In the genomic region with DNA sequence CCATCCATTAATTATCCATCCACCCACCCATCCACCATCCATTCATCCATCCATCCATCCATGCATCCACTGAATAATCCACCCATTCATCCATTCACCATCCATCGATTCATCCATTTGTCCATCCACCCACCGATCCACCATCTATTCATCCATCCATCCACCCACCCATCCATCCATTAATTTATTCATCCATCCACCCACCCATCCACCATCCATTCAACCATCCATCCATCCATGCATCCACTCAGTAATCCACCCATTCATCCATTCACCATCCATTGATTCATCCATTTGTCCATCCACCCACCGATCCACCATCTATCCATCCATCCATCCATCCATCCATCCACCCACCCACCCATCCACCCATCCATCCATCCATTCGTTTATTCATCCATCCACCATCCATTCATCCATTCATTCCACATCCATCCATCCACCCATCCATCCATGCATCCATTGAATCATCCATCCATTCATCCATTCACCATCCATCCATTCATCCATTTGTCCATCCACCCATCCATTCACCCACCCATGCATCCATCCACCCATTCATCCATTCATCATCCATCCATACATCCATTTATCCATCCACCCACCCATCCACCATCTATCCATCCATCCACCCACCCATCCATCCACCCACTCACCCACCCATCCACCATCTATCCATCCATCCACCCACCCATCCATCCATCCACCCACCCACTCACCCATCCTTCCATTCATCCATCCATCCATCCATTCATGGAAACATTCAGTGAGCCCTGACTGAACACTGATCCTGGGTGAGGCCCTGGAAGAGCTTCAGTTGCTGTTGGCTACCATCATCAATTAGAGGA, we compare ENCODE assay signal across 28 cellular contexts.
"Had no signal": no experiment of that assay in that cellular context is flagged by ENCODE, and none has a peak within 500 bp of the region (broad histone marks: within the 10 kb centered on the region; RNA-seq: fewer than 3 reads in every experiment).

No MANE protein-coding gene starts in this region.

- H3K4me1 Mint-ChIP-seq: endodermal cell; stimulated activated memory B cell treated with anti-CD40 and anti-IgM and Interleukin-4, amounts not matched to agents 10 μg/mL and 1 μg/mL and 100 μg/mL, for 72 hours had no signal

- H3K9me3 ChIP-seq: colonic mucosa, left lung, neutrophil, right lobe of liver, SJSA1, stomach, upper lobe of right lung had no signal

- H3K9me3 Mint-ChIP-seq: activated CD4-positive, alpha-beta T cell treated with anti-CD3 and anti-CD28 coated beads, Interleukin-2, amount 10 ng/mL, durations not matched to agents 7 days and 5 days; activated CD8-positive, alpha-beta T cell treated with anti-CD3 and anti-CD28 coated beads for 36 hours; activated T-helper 17 cell treated with anti-CD3 and anti-CD28 coated beads, Interleukin-2, amount 50 U/mL, for 72 hours; endodermal cell; immature natural killer cell had no signal

- H3K27ac ChIP-seq: colonic mucosa, epithelial cell of prostate, left lung, neutrophil, parathyroid adenoma, right lobe of liver, SJSA1, upper lobe of right lung, WERI-Rb-1 had no signal

- H3K36me3 Mint-ChIP-seq: activated CD8-positive, alpha-beta memory T cell treated with anti-CD3 and anti-CD28 coated beads, Interleukin-2, amount 10 ng/mL, durations not matched to agents 7 days and 5 days; activated naive CD8-positive, alpha-beta T cell treated with anti-CD3 and anti-CD28 coated beads, Interleukin-2, amount 10 ng/mL, durations not matched to agents 7 days and 5 days; brain; naive thymus-derived CD4-positive, alpha-beta T cell; stimulated activated memory B cell treated with anti-CD40 and anti-IgM and Interleukin-4, amounts not matched to agents 10 μg/mL and 1 μg/mL and 100 μg/mL, for 72 hours had no signal

- H3K27me3 ChIP-seq: colonic mucosa, right lobe of liver, upper lobe of right lung had no signal

- H3K4me3 Mint-ChIP-seq: activated CD4-positive, alpha-beta T cell treated with anti-CD3 and anti-CD28 coated beads, Interleukin-2, amount 10 ng/mL, durations not matched to agents 7 days and 5 days; activated CD8-positive, alpha-beta memory T cell treated with anti-CD3 and anti-CD28 coated beads, Interleukin-2, amount 10 ng/mL, durations not matched to agents 7 days and 5 days; activated CD8-positive, alpha-beta T cell treated with anti-CD3 and anti-CD28 coated beads for 36 hours; activated naive CD8-positive, alpha-beta T cell treated with anti-CD3 and anti-CD28 coated beads, Interleukin-2, amount 10 ng/mL, durations not matched to agents 7 days and 5 days; activated T-helper 17 cell treated with anti-CD3 and anti-CD28 coated beads, Interleukin-2, amount 50 U/mL, for 72 hours; endodermal cell; stimulated activated memory B cell treated with anti-CD40 and anti-IgM and Interleukin-4, amounts not matched to agents 10 μg/mL and 1 μg/mL and 100 μg/mL, for 72 hours had no signal

- H3K9ac ChIP-seq: parathyroid adenoma had no signal

- H3K4me1 ChIP-seq: colonic mucosa, left lung, parathyroid adenoma, right lobe of liver, SJSA1, upper lobe of right lung had no signal

- H3K36me3 ChIP-seq: colonic mucosa, left lung, neutrophil, right lobe of liver, SJSA1, stomach, upper lobe of right lung, WERI-Rb-1 had no signal

- H3K27me3 Mint-ChIP-seq: brain had no signal

- ATAC-seq: activated CD8-positive, alpha-beta memory T cell treated with anti-CD3 and anti-CD28 coated beads, Interleukin-2, amount 10 ng/mL, durations not matched to agents 7 days and 5 days; activated CD8-positive, alpha-beta T cell treated with anti-CD3 and anti-CD28 coated beads for 36 hours; activated T-helper 17 cell treated with anti-CD3 and anti-CD28 coated beads, Interleukin-2, amount 50 U/mL, for 72 hours; naive thymus-derived CD4-positive, alpha-beta T cell; right lobe of liver; stimulated activated memory B cell treated with anti-CD40 and anti-IgM and Interleukin-4, amounts not matched to agents 10 μg/mL and 1 μg/mL and 100 μg/mL, for 72 hours; upper lobe of right lung had no signal

- H3K27ac Mint-ChIP-seq: activated CD4-positive, alpha-beta T cell treated with anti-CD3 and anti-CD28 coated beads, Interleukin-2, amount 10 ng/mL, durations not matched to agents 7 days and 5 days; activated CD8-positive, alpha-beta memory T cell treated with anti-CD3 and anti-CD28 coated beads, Interleukin-2, amount 10 ng/mL, durations not matched to agents 7 days and 5 days; activated CD8-positive, alpha-beta T cell treated with anti-CD3 and anti-CD28 coated beads for 36 hours; activated naive CD8-positive, alpha-beta T cell treated with anti-CD3 and anti-CD28 coated beads, Interleukin-2, amount 10 ng/mL, durations not matched to agents 7 days and 5 days; activated T-helper 17 cell treated with anti-CD3 and anti-CD28 coated beads, Interleukin-2, amount 50 U/mL, for 72 hours; endodermal cell; stimulated activated memory B cell treated with anti-CD40 and anti-IgM and Interleukin-4, amounts not matched to agents 10 μg/mL and 1 μg/mL and 100 μg/mL, for 72 hours had no signal

- H3K4me3 ChIP-seq: colonic mucosa, left lung, lung, right lobe of liver, SJSA1, smooth muscle cell, stomach, upper lobe of right lung had no signal

- DNase-seq: activated CD4-positive, alpha-beta T cell treated with anti-CD3 and anti-CD28 coated beads, Interleukin-2, amount 10 ng/mL, durations not matched to agents 7 days and 5 days; activated CD4-positive, CD25-positive, alpha-beta regulatory T cell treated with anti-CD3 and anti-CD28 coated beads, Interleukin-2, amount 50 U/mL, for 72 hours; activated CD8-positive, alpha-beta memory T cell treated with anti-CD3 and anti-CD28 coated beads, Interleukin-2, amount 10 ng/mL, durations not matched to agents 7 days and 5 days; activated CD8-positive, alpha-beta T cell treated with anti-CD3 and anti-CD28 coated beads for 36 hours; activated naive CD4-positive, alpha-beta T cell; activated naive CD8-positive, alpha-beta T cell treated with anti-CD3 and anti-CD28 coated beads, Interleukin-2, amount 10 ng/mL, durations not matched to agents 7 days and 5 days; amygdala; caudate nucleus; colonic mucosa; endodermal cell; immature natural killer cell; left lung; naive thymus-derived CD4-positive, alpha-beta T cell; right lobe of liver; stimulated activated CD4-positive, alpha-beta T cell treated with anti-CD3 and anti-CD28 coated beads, Interleukin-15, amount 100 ng/mL, for 24 hours; stomach; T-helper 1 cell; upper lobe of right lung; WERI-Rb-1 had no signal
